Comparison of ENCODE assay signal across 14 cellular contexts in genomic region chr14:50790568-50790967, GRCh38. TPM values are rescaled to one million over a fixed set of nuclear protein-coding genes. Genes with fewer than 3 reads are reported as not detected.
DNase-seq lines count a peak whose midpoint lies in the region; ATAC-seq, FAIRE-seq and TF ChIP-seq lines count a peak whose summit lies in the region.
"Had no signal": no experiment of that assay in that cellular context is flagged by ENCODE, and none has a peak within 500 bp of the region (broad histone marks: within the 10 kb centered on the region; RNA-seq: fewer than 3 reads in every experiment).

No MANE protein-coding gene starts in this region.

- H2AFZ ChIP-seq in Karpas-422 (ENCODE audit: low read length) (no peak overlapping the region), GM12878 (ENCODE audit: control insufficient read depth, low read depth, low read length) (no peak overlapping the region)
- H2AFZ ChIP-seq: neural progenitor cell had no signal

- TF ChIP-seq CTCF in GM12878 (IDR thresholded peaks at IDR 0.05 in 2 of 3, conservative IDR thresholded peaks at IDR 0.05 in 1 of 3; ENCODE audit: control insufficient read depth in 2 of 3, extremely low read depth in 1 of 3, insufficient read depth in 1 of 3, low read depth in 3 of 3, low read length in 3 of 3) (no peak), psoas muscle (IDR thresholded peaks at IDR 0.05) (no peak)

- WGBS in GM12878 (ENCODE audit: insufficient coverage, insufficient replicate concordance, low lambda C conversion rate, missing lambda C conversion rate): 2% methylated on average over 3 of the region's 3 CpGs
- 73 to 85% (median 77%) methylated on average over 3 of the region's 3 CpGs for WGBS in psoas muscle, 3 donors

- no peak for TF ChIP-seq RAD21 in GM12878 (IDR thresholded peaks at IDR 0.05; ENCODE audit: insufficient read depth, low read depth, low read length)

- POLR2A ChIA-PET in GM12878 (lab: Charles Lee): interaction anchor here (0.9 to 4.4 kb wide), 5 partner anchors 9 to 70 kb away, joined by 3 to 39 read pairs (median 5); no protein-coding TSS in a partner anchor

- TF ChIP-seq EP300 in GM12878 (IDR thresholded peaks at IDR 0.05; ENCODE audit: borderline replicate concordance in 1 of 2, control insufficient read depth in 1 of 2, low read depth in 2 of 2, low read length in 2 of 2): no peak

- H3K79me2 ChIP-seq in Karpas-422 (ENCODE audit: low read length) (peaks cover 8% of the 10 kb centered on the region; the same call in 1 of the 2 replicates), GM12878 (ENCODE audit: control insufficient read depth, insufficient read depth, low read length) (peaks cover 72% of the 10 kb centered on the region)

- in situ Hi-C loops in GM12878 (cut with MboI): no loop called here

- H3K27ac ChIP-seq in Karpas-422 (ENCODE audit: low read length) (peak overlapping the region; percentile 67), GM12878 (ENCODE audit: control insufficient read depth, insufficient read depth) (peak overlapping the region; percentile 97), psoas muscle (peak overlapping the region; percentile 78)
- H3K27ac ChIP-seq: neural progenitor cell had no signal

- H3K36me3 ChIP-seq in Karpas-422 (ENCODE audit: insufficient read depth, low read length): peaks cover 13% of the 10 kb centered on the region
- H3K36me3 ChIP-seq in GM12878 (ENCODE audit: control insufficient read depth in 2 of 2, insufficient read depth in 2 of 2, low read length in 1 of 2): peaks cover 4 to 42% of the 10 kb centered on the region in 2 experiments
- H3K36me3 ChIP-seq in psoas muscle (ENCODE audit: insufficient read depth in 1 of 2, low read depth in 1 of 2): peaks cover 0 to 28% of the 10 kb centered on the region in 2 donors
- H3K36me3 ChIP-seq: neural progenitor cell had no signal

- H3K4me1 ChIP-seq in Karpas-422 (ENCODE audit: low read length): peaks cover 91% of the 10 kb centered on the region
- H3K4me1 ChIP-seq in GM12878 (ENCODE audit: control insufficient read depth, insufficient read depth, low read length): peaks cover 96% of the 10 kb centered on the region
- peaks cover 65% of the 10 kb centered on the region for H3K4me1 ChIP-seq in psoas muscle

- H3K4me2 ChIP-seq in Karpas-422 (ENCODE audit: low read depth, low read length, poor library complexity, severe bottlenecking) (peak overlapping the region; percentile 66), GM12878 (ENCODE audit: control insufficient read depth, insufficient read depth) (peak overlapping the region; percentile 89)
- H3K4me2 ChIP-seq: neural progenitor cell had no signal

- H3K9me3 ChIP-seq in Karpas-422 (ENCODE audit: low read length) (no peaks in the 10 kb centered on the region), GM12878 (replicated peaks; ENCODE audit: control insufficient read depth, insufficient read depth, low read length) (no peaks in the 10 kb centered on the region), psoas muscle (no peaks in the 10 kb centered on the region)

- no peak for TF ChIP-seq POLR2A in GM12878 (IDR thresholded peaks at IDR 0.05; ENCODE audit: low read depth, low read length)

- H3K9me2 ChIP-seq in Karpas-422 (replicated peaks; ENCODE audit: insufficient read depth, low read length): no peaks in the 10 kb centered on the region

- no TSS peak for BruUV-seq in GM12878 (replicated peaks; lab: Mats Ljungman, UMichigan)

- SMC1A ChIA-PET in GM12878 (lab: Charles Lee; ENCODE audit: uncharacterized antibody, unreplicated experiment): interaction anchor here (1.0 to 17.3 kb wide), 8 partner anchors 14 to 195 kb away, joined by 3 to 360 read pairs (median 4); partner anchors contain the start of gene NIN

- peak; percentile 46 for ATAC-seq in GM12878
- no peak for ATAC-seq in psoas muscle
- ATAC-seq in left lobe of liver: no peak

- H3K27me3 ChIP-seq in Karpas-422 (ENCODE audit: low read length): no peaks in the 10 kb centered on the region
- no peaks in the 10 kb centered on the region for H3K27me3 ChIP-seq in GM12878 (replicated peaks in 1 of 2; ENCODE audit: control insufficient read depth in 2 of 2, insufficient read depth in 2 of 2, low read length in 1 of 2)
- H3K27me3 ChIP-seq in psoas muscle (ENCODE audit: insufficient read depth in 3 of 3, low read length in 2 of 3): no peaks in the 10 kb centered on the region
- H3K27me3 ChIP-seq: neural progenitor cell had no signal

- CTCF ChIA-PET in GM12878 (lab: Yijun Ruan, JAX): interaction anchor here (0.5 to 20.1 kb wide), 11 partner anchors 15 to 470 kb away, joined by 3 to 237 read pairs (median 6); partner anchors contain the start of gene NIN

- intact Hi-C loops in GM12878 (cut with micrococcal nuclease; ENCODE audit: unreplicated experiment) (loop anchor here (2.0 kb wide), 2 partner anchors 32 to 40 kb away; partner anchors contain the start of gene NIN), psoas muscle (cut with DNase I) (no loop called here)

- peaks cover 13% of the 10 kb centered on the region; the same call in 1 of the 2 replicates for H4K20me1 ChIP-seq in Karpas-422 (ENCODE audit: insufficient read depth, low read depth, low read length)
- H4K20me1 ChIP-seq in GM12878 (ENCODE audit: control insufficient read depth, insufficient read depth): no peaks in the 10 kb centered on the region

- DNase-seq in Karpas-422 (no peak), GM12878 (ENCODE audit: low read depth, low spot score) (no peak), psoas muscle (no peak), left lobe of liver (ENCODE audit: low spot score) (no peak), GOT3 (lab: John Stamatoyannopoulos, UW) (no peak), iPS-NIHi11 (ENCODE audit: low spot score) (no peak)
- DNase-seq: activated CD4-positive, alpha-beta T cell treated with anti-CD3 and anti-CD28 coated beads for 48 hours; activated effector memory CD4-positive, alpha-beta T cell treated with anti-CD3 and anti-CD28 coated beads, Interleukin-2, amount 50 U/mL, for 16 hours; cerebellar nuclear complex; COR-L47; hippocampal formation; T-helper 1 cell had no signal

- RAD21 ChIA-PET in GM12878 (lab: Charles Lee; ENCODE audit: unreplicated experiment): interaction anchor here (1.1 to 10.9 kb wide), 7 partner anchors 9 to 70 kb away, joined by 3 to 113 read pairs (median 39); partner anchors contain the start of gene NIN

- H3K4me3 ChIP-seq in GM08714 (ENCODE audit: low read length) (peak overlapping the region; percentile 64; the same call in 1 of the 2 replicates), Karpas-422 (ENCODE audit: low read length) (peak overlapping the region; percentile 10; the same call in 1 of the 2 replicates), GM12878 (peak overlapping the region; percentile 13; the same call in 1 of the 2 replicates), psoas muscle (peak overlapping the region; percentile 66)
- H3K4me3 ChIP-seq: neural progenitor cell had no signal

- H3K9ac ChIP-seq in Karpas-422 (ENCODE audit: low read length) (peak overlapping the region; percentile 15), GM12878 (ENCODE audit: control insufficient read depth, insufficient read depth, low read length) (peak overlapping the region; percentile 66)
- H3K9ac ChIP-seq: neural progenitor cell had no signal

- FAIRE-seq in GM12878 (lab: Jason Lieb, UNC): no peak

TF ChIP-seq in GM12878, 131 proteins besides CTCF, POLR2A, EP300 and RAD21 (continues in another document):
- TF ChIP-seq CREM (IDR thresholded peaks at IDR 0.05; ENCODE audit: low read depth) (no peak), RUNX3 (IDR thresholded peaks at IDR 0.05; ENCODE audit: low read length) (peak; percentile 52), MEF2A (IDR thresholded peaks at IDR 0.05; ENCODE audit: insufficient read depth, low read depth, low read length) (peak; percentile 48; the same call in 1 of the 2 replicates)

RNA-seq across cellular contexts. Expression of gene NIN, which starts 40.4 kb away (rescaled TPM):
- total RNA-seq in Karpas-422 (2014; rRNA removed; shearing (Covaris generic); ENCODE audit: low replicate concordance): 59.4 and 85.6 TPM in 2 replicates
- total RNA-seq in GM12878 (2013; cell fraction: nucleolus; rRNA removed): 248 and 265 TPM in 2 replicates
- total RNA-seq in GM12878 (2014; rRNA removed) (92.2 and 103 TPM in 2 replicates), GM12878 (2014; rRNA removed; fragmentation: Illumina TruSeq; extraction: Trizol) (133 and 138 TPM in 2 replicates), GM12878 (2021) (134 and 135 TPM in 2 replicates), psoas muscle (10 to 100 TPM; 24.3 to 47.7 (median 39.5) TPM), left lobe of liver (5.5 TPM)
- 39.4 TPM for polyA plus RNA-seq in GM12878 (2011; ENCODE audit: low read depth)
- polyA plus RNA-seq in GM12878 (2011; rRNA removed) (44.0 and 51.2 TPM in 2 replicates), GM12878 (2014; fragmentation: Illumina TruSeq; extraction: Trizol) (101 and 122 TPM in 2 replicates), GM12878 (2014; fragmentation: Nextera tagmentation; extraction: Ambion mirVana) (10 to 100 TPM; 16.2 to 17.0 TPM), GM12878 (2014; rRNA removed) (57.5 and 67.6 TPM in 2 replicates), GM12878 (2016; fragmentation: Nextera tagmentation; extraction: Ambion mirVana) (10 to 100 TPM; 30.5 to 73.1 TPM), psoas muscle (10 to 100 TPM in 2 of 3 donors, 1 to 10 TPM in 1; 7.3 to 17.3 (median 11.5) TPM)
- polyA plus RNA-seq in GM12878 (2011; cell fraction: cytosol; rRNA removed): 23.7 and 24.4 TPM in 2 replicates
- polyA plus RNA-seq in GM12878 (2011; cell fraction: nucleus; rRNA removed): 52.6 and 57.6 TPM in 2 replicates
- 51.7 and 57.1 TPM in 2 replicates for polyA plus RNA-seq in GM12878 (2012)
- polyA minus RNA-seq in GM12878 (2011; rRNA and poly(A)+ RNA removed): 60.8 and 87.0 TPM in 2 replicates
- 25.0 and 33.6 TPM in 2 replicates for polyA minus RNA-seq in GM12878 (2011; cell fraction: cytosol; rRNA and poly(A)+ RNA removed)
- polyA minus RNA-seq in GM12878 (2011; cell fraction: nucleus; rRNA and poly(A)+ RNA removed): 52.8 and 99.4 TPM in 2 replicates

Comparison
In these comparisons a context has a peak if more than half of its experiments do, and no peak if none do; other contexts are left out.
1. H3K4me3 ChIP-seq: peak in every context shown above with its lines; median percentile 66 in psoas muscle; 64 in GM08714; 13 in GM12878; 10 in Karpas-422.